ENCODE assay signal across 18 cellular contexts in the genomic region with DNA sequence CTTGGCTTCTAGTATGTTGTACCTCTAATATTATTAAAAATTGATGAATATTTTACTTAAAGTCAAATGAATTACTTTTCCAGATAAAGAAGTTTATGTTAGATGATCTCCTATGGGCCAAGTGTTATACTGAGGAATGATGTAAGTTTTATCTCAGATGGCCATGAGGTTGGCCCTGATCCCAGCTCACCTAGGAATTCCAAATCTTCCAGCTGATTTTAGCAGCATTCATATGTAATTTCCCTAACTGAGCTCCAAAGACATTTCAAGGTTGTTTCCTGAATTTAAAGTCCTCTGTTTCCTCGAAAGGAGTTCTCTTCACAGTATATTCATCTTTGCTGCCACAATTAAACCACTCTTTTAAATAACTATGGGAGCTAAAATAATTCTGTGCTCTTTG.
DNase-seq lines count a peak whose midpoint lies in the region; ATAC-seq and TF ChIP-seq lines count a peak whose summit lies in the region.
"Had no signal": no experiment of that assay in that cellular context is flagged by ENCODE, and none has a peak within 500 bp of the region (broad histone marks: within the 10 kb centered on the region; RNA-seq: fewer than 3 reads in every experiment).

No MANE protein-coding gene starts in this region.

- H3K9ac ChIP-seq in HUES64 (ENCODE audit: low read depth, low read length) (no peak overlapping the region), iPS-18a (ENCODE audit: low read length) (no peak overlapping the region)
- H3K9ac ChIP-seq: KMS-11 had no signal

- H3K4me1 ChIP-seq in HUES64 (ENCODE audit: insufficient read depth, low read length) (peaks cover 19% of the 10 kb centered on the region), iPS-18a (ENCODE audit: control insufficient read depth, low read depth, low read length) (peaks cover 19% of the 10 kb centered on the region), adrenal gland (replicated peaks in 1 of 2) (no peaks in the 10 kb centered on the region), gastrocnemius medialis (no peaks in the 10 kb centered on the region)
- H3K4me1 ChIP-seq: Peyer's patch had no signal

- H3K4me3 ChIP-seq in HUES64 (ENCODE audit: low read length) (no peak overlapping the region), iPS-18a (ENCODE audit: low read length) (peak overlapping the region; percentile 19), adrenal gland (no peak overlapping the region), gastrocnemius medialis (no peak overlapping the region)
- H3K4me3 ChIP-seq: Peyer's patch had no signal

- H3K9me3 ChIP-seq in HUES64 (ENCODE audit: insufficient read depth, low read depth, low read length) (no peaks in the 10 kb centered on the region), iPS-18a (ENCODE audit: control insufficient read depth, low read depth, low read length) (no peaks in the 10 kb centered on the region), adrenal gland (replicated peaks in 1 of 3) (no peaks in the 10 kb centered on the region), gastrocnemius medialis (no peaks in the 10 kb centered on the region)
- H3K9me3 ChIP-seq: BE2C, Peyer's patch had no signal

- TF ChIP-seq POLR2A in adrenal gland (IDR thresholded peaks at IDR 0.05) (no peak), gastrocnemius medialis (IDR thresholded peaks at IDR 0.05) (no peak)

- intact Hi-C loops in adrenal gland (cut with DNase I) = no loop called here
- intact Hi-C loops in gastrocnemius medialis (cut with DNase I; ENCODE audit: low total_unique reads) = no loop called here

- in situ Hi-C loops in gastrocnemius medialis (cut with MboI; ENCODE audit: low sequenced_read_pairs in 4 of 4) = no loop called here

- 38% methylated on average over 1 of the region's 1 CpG for WGBS in HUES64
- 30 to 54% (median 37%) methylated on average over 1 of the region's 1 CpG for WGBS in adrenal gland, 4 donors

- no peaks in the 10 kb centered on the region for H3K27me3 ChIP-seq in HUES64 (ENCODE audit: insufficient read depth, low read length)
- no peaks in the 10 kb centered on the region for H3K27me3 ChIP-seq in iPS-18a (ENCODE audit: control insufficient read depth, insufficient read depth, low read length)
- H3K27me3 ChIP-seq in adrenal gland = no peaks in the 10 kb centered on the region
- H3K27me3 ChIP-seq in gastrocnemius medialis = no peaks in the 10 kb centered on the region
- H3K27me3 ChIP-seq: BE2C, Peyer's patch had no signal

- no peak for ATAC-seq in gastrocnemius medialis
- ATAC-seq in HG03439 (IDR thresholded peaks at IDR 0.05; ENCODE audit: unreplicated experiment) = no peak

- H3K36me3 ChIP-seq in HUES64 (ENCODE audit: insufficient read depth, low read length) (no peaks in the 10 kb centered on the region), iPS-18a (ENCODE audit: control insufficient read depth, low read depth, low read length) (no peaks in the 10 kb centered on the region), adrenal gland (replicated peaks in 1 of 2) (no peaks in the 10 kb centered on the region), gastrocnemius medialis (no peaks in the 10 kb centered on the region)
- H3K36me3 ChIP-seq: BE2C, Peyer's patch had no signal

- no peak for TF ChIP-seq CTCF in adrenal gland (IDR thresholded peaks at IDR 0.05)
- TF ChIP-seq CTCF in gastrocnemius medialis (IDR thresholded peaks at IDR 0.05 in 4 of 5, conservative IDR thresholded peaks at IDR 0.05 in 1 of 5) = no peak

- peak; percentile 35 for DNase-seq in dermis blood vessel endothelial cell
- no peak for DNase-seq in activated T-cell treated with anti-CD3 and anti-CD28 coated beads, Interleukin-2, amount 50 U/mL, for 48 hours
- no peak for DNase-seq in adrenal gland
- DNase-seq in gastrocnemius medialis = no peak
- DNase-seq: BE2C, GF-D8, IMR-90, NCI-H1105, NCI-H146, NCI-H2029, NCI-H226, NCI-H510A treated with DMSO at 0.1 percent for 48 hours, NCI-H774, Peyer's patch had no signal

- H3K27ac ChIP-seq in HUES64 (ENCODE audit: low read depth, low read length) (peak overlapping the region; percentile 55; the same call in 1 of the 2 replicates), iPS-18a (ENCODE audit: low read length) (no peak overlapping the region), adrenal gland (no peak overlapping the region), gastrocnemius medialis (no peak overlapping the region)
- H3K27ac ChIP-seq: KMS-11, Peyer's patch had no signal
